In genomic region chr5:69364414-69364813, GRCh38 we compare ENCODE assay signal across 10 cellular contexts. TPM values are rescaled to one million over a fixed set of nuclear protein-coding genes. Genes with fewer than 3 reads are reported as not detected.
A peak's percentile ranks its signal among the peaks of the same experiment; 100 is the strongest.
DNase-seq lines count a peak whose midpoint lies in the region; ATAC-seq and TF ChIP-seq lines count a peak whose summit lies in the region.
"Had no signal": no experiment of that assay in that cellular context is flagged by ENCODE, and none has a peak within 500 bp of the region (broad histone marks: within the 10 kb centered on the region; RNA-seq: fewer than 3 reads in every experiment).

No MANE protein-coding gene starts in this region.

- peaks cover 16% of the 10 kb centered on the region for H3K4me1 Mint-ChIP-seq in Calu3 (ENCODE audit: low read depth, unreplicated experiment)

- POLR2A ChIA-PET in A673 (lab: Charles Lee; ENCODE audit: low non-redundant PET), result no interaction called here

- no peaks in the 10 kb centered on the region for H3K27me3 ChIP-seq in A673 (replicated peaks; ENCODE audit: insufficient read depth, low read depth, low read length, poor library complexity)

- CTCF ChIA-PET in A673 (lab: Charles Lee), result no interaction called here
- CTCF ChIA-PET in Calu3 (lab: Charles Lee), result no interaction called here

- ATAC-seq in GM21737 (IDR thresholded peaks at IDR 0.05; ENCODE audit: unreplicated experiment), result no peak

- TF ChIP-seq CTCF in A673 (conservative IDR thresholded peaks at IDR 0.05; ENCODE audit: low read depth, low read length), result peak; percentile 53
- TF ChIP-seq CTCF in Calu3 (IDR thresholded peaks at IDR 0.05; ENCODE audit: unreplicated experiment), result no peak

- no peak overlapping the region for H3K27ac Mint-ChIP-seq in Calu3 (ENCODE audit: unreplicated experiment)
- H3K27ac Mint-ChIP-seq: activated naive CD8-positive, alpha-beta T cell treated with anti-CD3 and anti-CD28 coated beads, Interleukin-2, amount 10 ng/mL, durations not matched to agents 7 days and 5 days had no signal

- DNase-seq in A673 (ENCODE audit: low spot score) (peak; percentile 49), GM04503 (ENCODE audit: low read depth) (peak; percentile 2), NCI-H2227 (lab: John Stamatoyannopoulos, UW; ENCODE audit: unreplicated experiment) (peak; percentile 46), erythroblast (lab: John Stamatoyannopoulos, UW) (peak; percentile 40 to 66), NCI-H2029 (lab: John Stamatoyannopoulos, UW) (no peak), NCI-H2107 (lab: John Stamatoyannopoulos, UW) (no peak), Calu3 (no peak)
- DNase-seq: activated naive CD8-positive, alpha-beta T cell treated with anti-CD3 and anti-CD28 coated beads, Interleukin-2, amount 10 ng/mL, durations not matched to agents 7 days and 5 days; NCI-H1048 had no signal

- no peaks in the 10 kb centered on the region for H3K27me3 Mint-ChIP-seq in Calu3 (ENCODE audit: unreplicated experiment)
- H3K27me3 Mint-ChIP-seq: activated naive CD8-positive, alpha-beta T cell treated with anti-CD3 and anti-CD28 coated beads, Interleukin-2, amount 10 ng/mL, durations not matched to agents 7 days and 5 days had no signal

- peaks cover 8% of the 10 kb centered on the region for H3K4me1 ChIP-seq in A673 (ENCODE audit: insufficient read depth, low read length, poor library complexity, severe bottlenecking)

- H3K27ac ChIP-seq in A673 (ENCODE audit: low read depth, low read length, poor library complexity, severe bottlenecking), result no peak overlapping the region

- no peaks in the 10 kb centered on the region for H3K9me3 Mint-ChIP-seq in Calu3 (ENCODE audit: low read depth, unreplicated experiment)
- H3K9me3 Mint-ChIP-seq: activated naive CD8-positive, alpha-beta T cell treated with anti-CD3 and anti-CD28 coated beads, Interleukin-2, amount 10 ng/mL, durations not matched to agents 7 days and 5 days had no signal

- no peak overlapping the region for H3K4me3 ChIP-seq in A673 (ENCODE audit: low read depth, low read length, poor library complexity, severe bottlenecking)

- BruUV-seq in A673 (replicated peaks; lab: Mats Ljungman, UMichigan), result no TSS peak
- no TSS peak for BruUV-seq in Calu3 (replicated peaks; lab: Mats Ljungman, UMichigan)

- no peak overlapping the region for H3K4me3 Mint-ChIP-seq in Calu3 (ENCODE audit: low read depth, unreplicated experiment)
- H3K4me3 Mint-ChIP-seq: activated naive CD8-positive, alpha-beta T cell treated with anti-CD3 and anti-CD28 coated beads, Interleukin-2, amount 10 ng/mL, durations not matched to agents 7 days and 5 days had no signal

- no peak for TF ChIP-seq POLR2A in erythroblast (IDR thresholded peaks at IDR 0.05; ENCODE audit: low read length)

- no peaks in the 10 kb centered on the region for H3K9me3 ChIP-seq in A673 (ENCODE audit: low read depth, low read length, poor library complexity, severe bottlenecking)

- H3K36me3 ChIP-seq in A673 (ENCODE audit: insufficient read depth, low read length, poor library complexity, severe bottlenecking), result peaks cover 42% of the 10 kb centered on the region

- intact Hi-C loops in A673 (cut with micrococcal nuclease; ENCODE audit: unreplicated experiment) (loop anchor here (10.0 kb wide), 1 partner anchor 270 kb away; the partner anchor contains the start of gene SLC30A5), Calu3 (cut with micrococcal nuclease; ENCODE audit: unreplicated experiment) (no loop called here)

- H3K36me3 Mint-ChIP-seq in Calu3 (ENCODE audit: insufficient read depth, unreplicated experiment), result peaks cover 76% of the 10 kb centered on the region

RNA-seq across cellular contexts. Expression of gene AK6, which starts 4.9 kb away (rescaled TPM):
- 69.4 and 97.5 TPM in 2 replicates for total RNA-seq in A673 (2021)
- total RNA-seq in Calu3 (2022), result 32.9 and 33.6 TPM in 2 replicates

RNA-seq across cellular contexts. Expression of gene TAF9, which starts 4.9 kb away (rescaled TPM):
- total RNA-seq in A673 (2021), result 77.2 and 91.4 TPM in 2 replicates
- 65.8 and 74.2 TPM in 2 replicates for total RNA-seq in Calu3 (2022)

RNA-seq across cellular contexts. Expression of gene RAD17, which starts 5.2 kb away (rescaled TPM):
- total RNA-seq in A673 (2021) (19.3 and 27.1 TPM in 2 replicates), Calu3 (2022) (16.9 and 17.7 TPM in 2 replicates)

RNA-seq across cellular contexts. Expression of gene CCDC125, which starts 31.8 kb away (rescaled TPM):
- 7.4 and 9.4 TPM in 2 replicates for total RNA-seq in A673 (2021)
- 12.4 and 13.4 TPM in 2 replicates for total RNA-seq in Calu3 (2022)

RNA-seq across cellular contexts. Expression of gene MARVELD2, which starts 50.5 kb away (rescaled TPM):
- total RNA-seq in A673 (2021) (0.32 and 0.39 TPM in 2 replicates), Calu3 (2022) (40.9 and 46.0 TPM in 2 replicates)

Comparison
In these comparisons a context has a peak if more than half of its experiments do, and no peak if none do; other contexts are left out.
1. DNase-seq: peak in A673 (single experiment), GM04503 (single experiment), NCI-H2227 (single experiment) and erythroblast (2 of 2); none in NCI-H2029 (single experiment), NCI-H2107 (single experiment) and Calu3 (single experiment).